ENCODE assay signal across 31 cellular contexts in genomic region chr14:51290132-51290531, GRCh38.
"Had no signal": no experiment of that assay in that cellular context is flagged by ENCODE, and none has a peak within 500 bp of the region (broad histone marks: within the 10 kb centered on the region; RNA-seq: fewer than 3 reads in every experiment).

No MANE protein-coding gene starts in this region.

- H3K27me3 ChIP-seq: MG63 had no signal

- H3K9me3 ChIP-seq: MG63 had no signal

- H3K4me3 ChIP-seq: MG63 had no signal

- DNase-seq: Karpas-422, Kasumi-1, MG63, MM.1S, MV-4-11, NCI-H1048, NCI-H1092, NCI-H1092 treated with DMSO at 0.1 percent for 48 hours, NCI-H1105, NCI-H1105 treated with DMSO at 0.1 percent for 48 hours, NCI-H1417 treated with DMSO at 0.1 percent for 48 hours, NCI-H1436, NCI-H1436 treated with DMSO at 0.1 percent for 48 hours, NCI-H146, NCI-H1694, NCI-H1694 treated with DMSO at 0.1 percent for 48 hours, NCI-H187 treated with DMSO at 0.1 percent for 48 hours, NCI-H1930, NCI-H2029, NCI-H2029 treated with DMSO at 0.1 percent for 48 hours, NCI-H2081 treated with DMSO at 0.1 percent for 48 hours, NCI-H2107, NCI-H2171, NCI-H2171 treated with DMSO at 0.1 percent for 48 hours, NCI-H2227 treated with DMSO at 0.1 percent for 48 hours, NCI-H226, NCI-H345, NCI-H446 treated with DMSO at 0.1 percent for 48 hours, NCI-H510A, NCI-H510A treated with DMSO at 0.1 percent for 48 hours, NCI-H524 had no signal

- H3K36me3 ChIP-seq: MG63 had no signal
